ENCODE assay signal across 16 cellular contexts in genomic region chr7:149790754-149791360, GRCh38. TPM values are rescaled to one million over a fixed set of nuclear protein-coding genes. Genes with fewer than 3 reads are reported as not detected.
DNase-seq lines count a peak whose midpoint lies in the region; ATAC-seq, FAIRE-seq and TF ChIP-seq lines count a peak whose summit lies in the region.
"Had no signal": no experiment of that assay in that cellular context is flagged by ENCODE, and none has a peak within 500 bp of the region (broad histone marks: within the 10 kb centered on the region; RNA-seq: fewer than 3 reads in every experiment).

No MANE protein-coding gene starts in this region.

- H3K14ac ChIP-seq in neuronal stem cell (ENCODE audit: low read length): no peak overlapping the region

- H3K36me3 ChIP-seq in HUES6 (ENCODE audit: control insufficient read depth, insufficient read depth, low read length): no peaks in the 10 kb centered on the region
- no peaks in the 10 kb centered on the region for H3K36me3 ChIP-seq in iPS-18a (ENCODE audit: control insufficient read depth, low read depth, low read length)
- no peaks in the 10 kb centered on the region for H3K36me3 ChIP-seq in neuronal stem cell (replicated peaks in 1 of 2; ENCODE audit: control insufficient read depth in 2 of 2, insufficient read depth in 2 of 2, low read length in 2 of 2)
- no peaks in the 10 kb centered on the region for H3K36me3 ChIP-seq in Caco-2 (ENCODE audit: control insufficient read depth, insufficient read depth, low read length)
- H3K36me3 ChIP-seq: BLaER1 had no signal

- H3K18ac ChIP-seq in neuronal stem cell (ENCODE audit: low read length): peak overlapping the region; percentile 46

- no peak overlapping the region for H2BK12ac ChIP-seq in neuronal stem cell (ENCODE audit: low read length)

- no CpG with 5 or more reads among the region's 14 CpGs for WGBS in neuronal stem cell (ENCODE audit: extremely low coverage in 2 of 2, insufficient read length in 2 of 2, insufficient replicate concordance in 1 of 2), 2 donors

- no peak overlapping the region for H3K4me2 ChIP-seq in neuronal stem cell (ENCODE audit: insufficient read depth, low read length, poor library complexity, severe bottlenecking)
- H3K4me2 ChIP-seq: BLaER1 had no signal

- no peak overlapping the region for H2BK15ac ChIP-seq in neuronal stem cell (ENCODE audit: low read length)

- no TSS peak for BruUV-seq in Caco-2 (replicated peaks; lab: Mats Ljungman, UMichigan)

- DNase-seq in WTC11 (ENCODE audit: low spot score) (no peak), neuronal stem cell (ENCODE audit: low spot score) (no peak), Caco-2 (no peak), GM12892 (ENCODE audit: insufficient read length) (no peak)
- DNase-seq: AML-193, GF-D8, GOT3, IMR-90, KBM-7 had no signal

- H3K27ac ChIP-seq in HUES6 (ENCODE audit: low read depth, low read length) (no peak overlapping the region), iPS-18a (ENCODE audit: low read length) (no peak overlapping the region), neuronal stem cell (replicated peaks; ENCODE audit: low read length) (no peak overlapping the region)
- H3K27ac ChIP-seq: A549, BLaER1, HL-60 had no signal

- H3K4ac ChIP-seq in neuronal stem cell (ENCODE audit: low read length): no peak overlapping the region

- H3K4me3 Mint-ChIP-seq in WTC11: peak overlapping the region; percentile 58
- H3K4me3 Mint-ChIP-seq in Caco-2 (ENCODE audit: unreplicated experiment): no peak overlapping the region
- H3K4me3 Mint-ChIP-seq: CD8-positive, alpha-beta memory T cell had no signal

- TF ChIP-seq POLR2A in GM12892 (IDR thresholded peaks at IDR 0.05; ENCODE audit: low read depth, low read length): no peak

- no peaks in the 10 kb centered on the region for H3K79me1 ChIP-seq in neuronal stem cell (ENCODE audit: low read depth, low read length)

- ATAC-seq in WTC11 (peak; percentile 3; the same call in 1 of the 2 replicates), GM18907 (IDR thresholded peaks at IDR 0.05; ENCODE audit: unreplicated experiment) (no peak)

- H3K27ac Mint-ChIP-seq in WTC11 (no peak overlapping the region), Caco-2 (ENCODE audit: unreplicated experiment) (no peak overlapping the region)
- H3K27ac Mint-ChIP-seq: CD8-positive, alpha-beta memory T cell had no signal

- H3K4me1 ChIP-seq in HUES6 (ENCODE audit: control insufficient read depth, insufficient read depth, low read length) (peaks cover 4% of the 10 kb centered on the region; the same call in 1 of the 2 replicates), iPS-18a (ENCODE audit: control insufficient read depth, low read depth, low read length) (no peaks in the 10 kb centered on the region), neuronal stem cell (ENCODE audit: control insufficient read depth in 2 of 2, insufficient read depth in 1 of 2, low read depth in 1 of 2, low read length in 2 of 2) (peaks cover 23 to 33% of the 10 kb centered on the region in 2 donors), Caco-2 (no peaks in the 10 kb centered on the region)

- no peak for TF ChIP-seq CTCF in WTC11 (IDR thresholded peaks at IDR 0.05)
- no peak for TF ChIP-seq CTCF in Caco-2 (IDR thresholded peaks at IDR 0.05; ENCODE audit: insufficient read depth in 1 of 2, low read depth in 1 of 2, low read length in 1 of 2, severe bottlenecking in 1 of 2, unreplicated experiment in 1 of 2)

- H4K91ac ChIP-seq in neuronal stem cell (ENCODE audit: low read depth, low read length, poor library complexity): no peak overlapping the region

- no peak overlapping the region for H2BK120ac ChIP-seq in neuronal stem cell (ENCODE audit: low read depth, low read length)

- peak overlapping the region; percentile 56 for H2AFZ ChIP-seq in neuronal stem cell (ENCODE audit: low read length)

- H3K9me3 ChIP-seq in HUES6 (ENCODE audit: control insufficient read depth, insufficient read depth, low read depth, low read length): no peaks in the 10 kb centered on the region
- no peaks in the 10 kb centered on the region for H3K9me3 ChIP-seq in iPS-18a (ENCODE audit: control insufficient read depth, low read depth, low read length)
- no peaks in the 10 kb centered on the region for H3K9me3 ChIP-seq in neuronal stem cell (replicated peaks in 1 of 2; ENCODE audit: control insufficient read depth in 2 of 2, insufficient read depth in 1 of 2, low read depth in 1 of 2, low read length in 2 of 2)
- H3K9me3 ChIP-seq in Caco-2: no peaks in the 10 kb centered on the region
- H3K9me3 ChIP-seq: A549, BLaER1 had no signal

- no peak for FAIRE-seq in GM12892 (lab: Jason Lieb, UNC)
- FAIRE-seq: A549 had no signal

- peak overlapping the region; percentile 1 for H3K23ac ChIP-seq in neuronal stem cell (ENCODE audit: low read depth, low read length, poor library complexity)

- POLR2A ChIA-PET in WTC11 (lab: Charles Lee): no interaction called here
- POLR2A ChIA-PET in Caco-2 (lab: Charles Lee): no interaction called here

- H3K27me3 Mint-ChIP-seq in WTC11 (ENCODE audit: low read depth): peaks cover 47% of the 10 kb centered on the region
- no peaks in the 10 kb centered on the region for H3K27me3 Mint-ChIP-seq in Caco-2 (ENCODE audit: insufficient read depth, unreplicated experiment)

- H3K4me1 Mint-ChIP-seq in WTC11 (peaks cover 7% of the 10 kb centered on the region; the same call in 1 of the 2 replicates), Caco-2 (ENCODE audit: low read depth, unreplicated experiment) (no peaks in the 10 kb centered on the region)
- H3K4me1 Mint-ChIP-seq: CD8-positive, alpha-beta memory T cell had no signal

- H3K9me3 Mint-ChIP-seq in WTC11 (no peaks in the 10 kb centered on the region), Caco-2 (ENCODE audit: unreplicated experiment) (no peaks in the 10 kb centered on the region)
- H3K9me3 Mint-ChIP-seq: CD8-positive, alpha-beta memory T cell had no signal

- no peak overlapping the region for H3K9ac ChIP-seq in HUES6 (ENCODE audit: low read length)
- H3K9ac ChIP-seq in iPS-18a (ENCODE audit: low read length): no peak overlapping the region
- H3K9ac ChIP-seq in neuronal stem cell (ENCODE audit: low read depth, low read length, poor library complexity): no peak overlapping the region
- H3K9ac ChIP-seq: BLaER1 had no signal

- intact Hi-C loops in Caco-2 (cut with micrococcal nuclease; ENCODE audit: unreplicated experiment): no loop called here

- H2AK5ac ChIP-seq in neuronal stem cell (ENCODE audit: low read depth, low read length): peak overlapping the region; percentile 56

- H3K4me3 ChIP-seq in HUES6 (ENCODE audit: low read depth, low read length) (peak overlapping the region; percentile 60), iPS-18a (ENCODE audit: low read length) (peak overlapping the region; percentile 31), neuronal stem cell (ENCODE audit: low read length in 2 of 2) (no peak overlapping the region), Caco-2 (ENCODE audit: low read depth, low read length) (no peak overlapping the region)
- H3K4me3 ChIP-seq: A549, BLaER1 had no signal

- H3K27me3 ChIP-seq in HUES6 (ENCODE audit: control insufficient read depth, insufficient read depth, low read length) (peaks cover 90% of the 10 kb centered on the region), iPS-18a (ENCODE audit: control insufficient read depth, insufficient read depth, low read length) (peaks cover 46% of the 10 kb centered on the region), neuronal stem cell (ENCODE audit: control insufficient read depth in 3 of 3, insufficient read depth in 3 of 3, low read depth in 1 of 3, low read length in 3 of 3) (peaks cover 0 to 31% (median 0%) of the 10 kb centered on the region in 3 experiments), Caco-2 (replicated peaks; ENCODE audit: control insufficient read depth, insufficient read depth, low read length) (no peaks in the 10 kb centered on the region; the same call in 1 of the 2 replicates)
- H3K27me3 ChIP-seq: BLaER1 had no signal

- H2BK5ac ChIP-seq in neuronal stem cell (ENCODE audit: low read length): no peak overlapping the region

- H3K36me3 Mint-ChIP-seq in WTC11 (no peaks in the 10 kb centered on the region), Caco-2 (ENCODE audit: insufficient read depth, unreplicated experiment) (no peaks in the 10 kb centered on the region)
- H3K36me3 Mint-ChIP-seq: CD8-positive, alpha-beta memory T cell had no signal

- H4K8ac ChIP-seq in neuronal stem cell (ENCODE audit: low read depth, low read length): no peak overlapping the region

- CTCF ChIA-PET in WTC11 (lab: Charles Lee): interaction anchor here (0.9 to 5.0 kb wide), 19 partner anchors 8 to 165 kb away, joined by 3 to 51 read pairs (median 7); partner anchors contain the start of gene ZNF467
- CTCF ChIA-PET in Caco-2 (lab: Charles Lee): no interaction called here

TF ChIP-seq in WTC11, 78 proteins besides CTCF, POLR2A, EP300 and RAD21 (continues in another document):
- TF ChIP-seq ELF4 (CRISPR knock-in tag; IDR thresholded peaks at IDR 0.05; ENCODE audit: low read depth) (no peak), E2F1 (CRISPR knock-in tag; IDR thresholded peaks at IDR 0.05) (no peak), TEAD1 (CRISPR knock-in tag; IDR thresholded peaks at IDR 0.05) (no peak), CBFB (CRISPR knock-in tag; IDR thresholded peaks at IDR 0.05; ENCODE audit: low read depth) (no peak), GABPB1 (CRISPR knock-in tag; IDR thresholded peaks at IDR 0.05) (no peak)

RNA-seq across cellular contexts. Expression of gene ZNF467, which starts 17.5 kb away (rescaled TPM):
- total RNA-seq in WTC11 (2021): 0.70 to 1.2 TPM (median 0.73 TPM) in 3 replicates
- 6.2 TPM for polyA plus RNA-seq in neuronal stem cell (2013, experiment 1 of 2)
- polyA plus RNA-seq in neuronal stem cell (2013, experiment 2 of 2): 6.1 TPM
- 1.1 and 1.7 TPM in 2 replicates for total RNA-seq in Caco-2 (2022)
- not detected for polyA plus RNA-seq in GM12892 (2012; ENCODE audit: missing spikeins)
- total RNA-seq: IMR-90 had no signal

RNA-seq across cellular contexts. Expression of gene ZNF862, which starts 47.3 kb away (rescaled TPM):
- 3.6 to 6.3 TPM (median 5.8 TPM) in 3 replicates for total RNA-seq in WTC11 (2021)
- polyA plus RNA-seq in neuronal stem cell (2013, experiment 1 of 2): 7.1 TPM
- polyA plus RNA-seq in neuronal stem cell (2013, experiment 2 of 2): 6.8 TPM
- 3.1 and 3.5 TPM in 2 replicates for total RNA-seq in Caco-2 (2022)
- 4.6 TPM for polyA plus RNA-seq in GM12892 (2012; ENCODE audit: missing spikeins)

Comparison
In these comparisons a context has a peak if more than half of its experiments do, and no peak if none do; other contexts are left out.
1. H3K4me3 ChIP-seq: peak in HUES6 (single experiment) and iPS-18a (single experiment); none in neuronal stem cell (0 of 2) and Caco-2 (single experiment).